ENCODE assay signal across 18 cellular contexts in genomic region chr4:3652586-3652985, GRCh38.
DNase-seq lines count a peak whose midpoint lies in the region; ATAC-seq, FAIRE-seq and TF ChIP-seq lines count a peak whose summit lies in the region.
"Had no signal": no experiment of that assay in that cellular context is flagged by ENCODE, and none has a peak within 500 bp of the region (broad histone marks: within the 10 kb centered on the region; RNA-seq: fewer than 3 reads in every experiment).

No MANE protein-coding gene starts in this region.

- H3K4me1 ChIP-seq in BLaER1 treated with 17β-estradiol and CSF1 and Interleukin-3, amounts not matched to agents 10 nM and 100 nM: peaks cover 13 to 76% (median 64%) of the 10 kb centered on the region in 10 experiments; a peak in 19 of 20 replicates
- peaks cover 0 to 3% (median 0%) of the 10 kb centered on the region in 4 experiments; a peak in 3 of 7 replicates for H3K4me1 ChIP-seq in H1 (replicated peaks in 1 of 4; ENCODE audit: control insufficient read depth in 3 of 4, insufficient read depth in 4 of 4, low read length in 3 of 4)
- H3K4me1 ChIP-seq: HAP-1 had no signal

- no peaks in the 10 kb centered on the region for H3K9me3 ChIP-seq in BLaER1 treated with 17β-estradiol and CSF1 and Interleukin-3, amounts not matched to agents 10 nM and 100 nM (replicated peaks in 1 of 11)
- H3K9me3 ChIP-seq in H1 (ENCODE audit: insufficient read depth in 2 of 2, low read depth in 1 of 2, low read length in 1 of 2): no peaks in the 10 kb centered on the region
- H3K9me3 ChIP-seq: HAP-1 had no signal

- H3K14ac ChIP-seq in H1 (ENCODE audit: insufficient read length): no peak overlapping the region

- H4K20me1 ChIP-seq in BLaER1 treated with 17β-estradiol and CSF1 and Interleukin-3, amounts not matched to agents 10 nM and 100 nM: peaks cover 0 to 16% (median 3%) of the 10 kb centered on the region in 11 experiments; a peak in 8 of 22 replicates
- H4K20me1 ChIP-seq in H1 (replicated peaks in 1 of 2; ENCODE audit: control insufficient read depth in 1 of 2, insufficient read depth in 2 of 2, low read length in 2 of 2): no peaks in the 10 kb centered on the region

- CTCF ChIA-PET in H1 (lab: Charles Lee; ENCODE audit: partially characterized antibody): interaction anchor here (0.9 to 1.3 kb wide), 3 partner anchors 20 to 96 kb away, joined by 3 read pairs; no protein-coding TSS in a partner anchor

- H3K4me3 ChIP-seq in BLaER1 treated with 17β-estradiol and CSF1 and Interleukin-3, amounts not matched to agents 10 nM and 100 nM: no peak overlapping the region
- H3K4me3 ChIP-seq in H1 (ENCODE audit: extremely low read depth in 1 of 4, insufficient read depth in 2 of 4, low read depth in 3 of 4, low read length in 4 of 4): no peak overlapping the region
- H3K4me3 ChIP-seq: HAP-1 had no signal

- peak overlapping the region; percentile 87 for H4K91ac ChIP-seq in H1 (replicated peaks; ENCODE audit: insufficient read length, low read length)

- H3K9ac ChIP-seq in BLaER1 treated with 17β-estradiol and CSF1 and Interleukin-3, amounts not matched to agents 10 nM and 100 nM: no peak overlapping the region
- H3K9ac ChIP-seq in H1 (replicated peaks in 1 of 4; ENCODE audit: extremely low read depth in 1 of 4, low read depth in 3 of 4, low read length in 3 of 4): no peak overlapping the region

- H2BK15ac ChIP-seq in H1 (ENCODE audit: low read length): peak overlapping the region; percentile 75; the same call in 1 of the 2 replicates

- peak; percentile 12 for DNase-seq in NCI-H2227 (lab: John Stamatoyannopoulos, UW; ENCODE audit: unreplicated experiment)
- no peak for DNase-seq in NCI-H2227 treated with DMSO at 0.1 percent for 48 hours (lab: John Stamatoyannopoulos, UW)
- no peak for DNase-seq in H1 (ENCODE audit: low read depth in 1 of 2, low spot score in 2 of 2)
- no peak for DNase-seq in stimulated activated CD4-positive, alpha-beta T cell treated with anti-CD3 and anti-CD28 coated beads, Interleukin-15, amount 100 ng/mL, for 24 hours
- no peak for DNase-seq in head of caudate nucleus
- DNase-seq: 8988T; C1 segment of cervical spinal cord; CD4-positive, CD25-positive, alpha-beta regulatory T cell; CD8-positive, alpha-beta memory T cell; COR-L47; DMS 273 treated with DMSO at 0.1 percent for 48 hours; DMS53; GDM1; GOT3; KG1 had no signal

- H3K18ac ChIP-seq in H1 (ENCODE audit: extremely low read depth, low read length): no peak overlapping the region

- H3K56ac ChIP-seq in H1 (replicated peaks; ENCODE audit: insufficient read length, low read depth, low read length): no peak overlapping the region

- H4K5ac ChIP-seq in H1 (ENCODE audit: insufficient read length, low read depth, low read length): no peak overlapping the region

- H2BK20ac ChIP-seq in H1 (ENCODE audit: low read length): no peak overlapping the region

- no peak overlapping the region; the same call in 1 of the 2 replicates for H2BK5ac ChIP-seq in H1 (ENCODE audit: low read depth, low read length)

- H2BK120ac ChIP-seq in H1 (replicated peaks; ENCODE audit: low read depth, low read length): no peak overlapping the region

- ATAC-seq in HG02623 (IDR thresholded peaks at IDR 0.05; ENCODE audit: unreplicated experiment): no peak

- no peak for TF ChIP-seq POLR2A in H1 (IDR thresholded peaks at IDR 0.05; ENCODE audit: control extremely low read depth in 1 of 2, low read depth in 2 of 2, low read length in 2 of 2)

- H2BK12ac ChIP-seq in H1 (ENCODE audit: low read depth, low read length): no peak overlapping the region

- H3K27me3 ChIP-seq in BLaER1 treated with 17β-estradiol and CSF1 and Interleukin-3, amounts not matched to agents 10 nM and 100 nM: peaks cover 4 to 52% (median 18%) of the 10 kb centered on the region in 11 experiments; a peak in 20 of 22 replicates
- 0 out of 7 replicates have a peak, but pooled peaks cover 0 to 4% (median 0%) of the 10 kb centered on the region in 4 experiments for H3K27me3 ChIP-seq in H1 (replicated peaks in 1 of 4; ENCODE audit: control insufficient read depth in 3 of 4, extremely low read depth in 1 of 4, insufficient read depth in 3 of 4, low read length in 3 of 4)

- H2AFZ ChIP-seq in H1 (ENCODE audit: low read length): no peak overlapping the region

- H3K79me1 ChIP-seq in H1 (ENCODE audit: low read depth, low read length): no peaks in the 10 kb centered on the region

- peak overlapping the region; percentile 44 to 82 (median 75) for H3K4me2 ChIP-seq in BLaER1 treated with 17β-estradiol and CSF1 and Interleukin-3, amounts not matched to agents 10 nM and 100 nM
- no peak overlapping the region for H3K4me2 ChIP-seq in H1 (ENCODE audit: insufficient read depth in 1 of 2, low read depth in 2 of 2, low read length in 2 of 2)

- no peak for TF ChIP-seq CTCF in H1 (IDR thresholded peaks at IDR 0.05; ENCODE audit: control extremely low read depth in 1 of 3, insufficient read depth in 1 of 3, low read depth in 1 of 3, low read length in 3 of 3)

- POLR2A ChIA-PET in H1 (lab: Charles Lee; ENCODE audit: partially characterized antibody): no interaction called here

- no peak overlapping the region for H3K23ac ChIP-seq in H1 (ENCODE audit: insufficient read length)

- intact Hi-C loops in head of caudate nucleus (cut with DNase I): no loop called here

- H3K27ac ChIP-seq in BLaER1 treated with 17β-estradiol and CSF1 and Interleukin-3, amounts not matched to agents 10 nM and 100 nM: no peak overlapping the region
- no peak overlapping the region for H3K27ac ChIP-seq in H1 (ENCODE audit: low read depth, low read length)

- TF ChIP-seq EP300 in H1 (IDR thresholded peaks at IDR 0.05; ENCODE audit: borderline replicate concordance in 1 of 2, low read depth in 2 of 2, low read length in 2 of 2): no peak

- no peak overlapping the region for H3K4ac ChIP-seq in H1 (replicated peaks; ENCODE audit: insufficient read length, low read depth, low read length)

- H3K36me3 ChIP-seq in BLaER1 treated with 17β-estradiol and CSF1 and Interleukin-3, amounts not matched to agents 10 nM and 100 nM: no peaks in the 10 kb centered on the region
- no peaks in the 10 kb centered on the region for H3K36me3 ChIP-seq in H1 (ENCODE audit: control insufficient read depth in 2 of 4, insufficient read depth in 4 of 4, low read length in 3 of 4)
- H3K36me3 ChIP-seq: HAP-1 had no signal

- 91% methylated on average over 14 of the region's 14 CpGs; no CpG with 5 or more reads in 1 of the 2 experiments for WGBS in H1 (ENCODE audit: extremely low coverage in 1 of 2, insufficient coverage in 1 of 2, insufficient read length in 1 of 2, insufficient replicate concordance in 2 of 2, low coverage in 1 of 2, low lambda C conversion rate in 2 of 2, missing lambda C conversion rate in 1 of 2), 2 experiments

- FAIRE-seq in H1 (lab: Jason Lieb, UNC): no peak

- H3K23me2 ChIP-seq in H1 (ENCODE audit: low read depth, low read length): peaks cover 1% of the 10 kb centered on the region; the same call in 1 of the 2 replicates

- H3K79me2 ChIP-seq in H1 (ENCODE audit: control insufficient read depth in 1 of 2, insufficient read depth in 2 of 2, low read length in 2 of 2): no peaks in the 10 kb centered on the region

- H2AK5ac ChIP-seq in H1 (ENCODE audit: low read depth, low read length): 0 out of 2 replicates have a peak overlapping the region, but pooled peaks have one; percentile 86

- TF ChIP-seq RAD21 in H1 (IDR thresholded peaks at IDR 0.05 in 1 of 2, conservative IDR thresholded peaks at IDR 0.05 in 1 of 2; ENCODE audit: low read depth in 2 of 2, low read length in 2 of 2): no peak

- H4K8ac ChIP-seq in H1 (ENCODE audit: extremely low read depth, insufficient read depth, low read length): no peak overlapping the region

Comparison
In these comparisons a context has a peak if more than half of its experiments do, and no peak if none do; other contexts are left out.
1. H3K4me2 ChIP-seq: peak in BLaER1 treated with 17β-estradiol and CSF1 and Interleukin-3, amounts not matched to agents 10 nM and 100 nM (11 of 11); none in H1 (0 of 2).